Comparison of ENCODE assay signal across 19 cellular contexts in the genomic region with DNA sequence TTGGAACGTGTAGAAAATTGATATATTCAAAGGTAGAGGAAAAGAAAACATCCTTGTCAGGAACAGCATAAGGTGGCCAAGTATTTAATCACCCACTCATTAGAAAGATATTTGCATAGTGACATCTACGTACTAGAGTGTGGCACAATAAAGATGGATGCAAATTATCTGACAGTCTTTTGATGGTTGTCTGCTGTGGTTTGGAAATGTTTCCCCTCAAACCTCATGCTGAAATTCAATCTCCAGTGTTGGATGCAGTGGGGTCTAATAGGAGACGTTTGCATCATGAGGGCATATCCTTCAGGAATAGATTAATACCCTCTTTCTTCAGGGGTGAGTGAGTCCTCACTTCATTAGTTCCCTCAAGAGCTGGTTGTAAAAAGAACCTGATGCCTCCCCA.
"Had no signal": no experiment of that assay in that cellular context is flagged by ENCODE, and none has a peak within 500 bp of the region (broad histone marks: within the 10 kb centered on the region; RNA-seq: fewer than 3 reads in every experiment).

No MANE protein-coding gene starts in this region.

- H3K36me3 ChIP-seq: SJCRH30 had no signal

- H3K27me3 ChIP-seq: SJCRH30 had no signal

- ATAC-seq: Panc1, Right ventricle myocardium inferior, SK-N-SH treated with all-trans-retinoic acid at 6 μM for 48 hours had no signal

- DNase-seq: Karpas-422, KG1, MM.1S, NCI-H1092 treated with DMSO at 0.1 percent for 48 hours, NCI-H1436, NCI-H1694, NCI-H187 treated with DMSO at 0.1 percent for 48 hours, NCI-H2029 treated with DMSO at 0.1 percent for 48 hours, NCI-H2171 treated with DMSO at 0.1 percent for 48 hours, NCI-H345, NCI-H446 treated with DMSO at 0.1 percent for 48 hours, NCI-H510A treated with DMSO at 0.1 percent for 48 hours, NCI-H69, NCI-H774, SHP77 treated with DMSO at 0.1 percent for 48 hours, SJCRH30 had no signal

- H3K27ac ChIP-seq: SJCRH30 had no signal

- H3K4me3 ChIP-seq: SJCRH30 had no signal
